Comparison of ENCODE assay signal across 15 cellular contexts in the genomic region with DNA sequence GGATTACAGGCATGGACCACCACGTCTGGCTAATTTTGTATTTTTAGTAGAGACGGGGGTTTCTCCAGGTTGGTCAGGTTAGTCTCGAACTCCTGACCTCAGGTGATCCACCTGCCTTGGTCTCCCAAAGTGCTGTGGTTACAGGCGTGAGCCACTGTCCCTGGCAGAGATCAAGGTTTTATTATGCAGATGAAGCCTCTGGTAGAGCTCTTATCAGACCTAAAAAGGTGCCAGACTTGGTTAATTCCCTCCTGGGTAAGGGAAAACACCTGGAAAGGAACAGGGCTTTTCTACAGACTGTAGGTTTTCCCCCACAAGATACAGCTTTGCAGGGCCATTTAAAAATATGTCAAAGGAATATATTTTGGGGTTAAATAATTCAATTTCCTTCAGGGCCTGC.
"Had no signal": no experiment of that assay in that cellular context is flagged by ENCODE, and none has a peak within 500 bp of the region (broad histone marks: within the 10 kb centered on the region; RNA-seq: fewer than 3 reads in every experiment).

No MANE protein-coding gene starts in this region.

- H3K9me3 ChIP-seq: lower lobe of right lung, sigmoid colon, SJCRH30 had no signal

- H3K27me3 Mint-ChIP-seq: central memory CD8-positive, alpha-beta T cell; stimulated activated naive CD8-positive, alpha-beta T cell treated with anti-CD3 and anti-CD28 coated beads, Interleukin-15, amount 100 ng/mL, for 72 hours had no signal

- H3K9me3 Mint-ChIP-seq: activated CD4-positive, alpha-beta memory T cell treated with anti-CD3 and anti-CD28 coated beads, Interleukin-2, amount 10 ng/mL, durations not matched to agents 7 days and 5 days; central memory CD8-positive, alpha-beta T cell; natural killer cell treated with Interleukin-12 subunit alpha and Interleukin-12 subunit beta and Interleukin-15 and Interleukin-18, amount 100 ng/mL, for 72 hours; stimulated activated naive CD8-positive, alpha-beta T cell treated with anti-CD3 and anti-CD28 coated beads, Interleukin-15, amount 100 ng/mL, for 72 hours; T-helper 2 cell treated with Interferon-gamma antibody and Interleukin-4, amounts not matched to agents 5 μg/mL and 100 μg/mL, for 36 hours had no signal

- H3K27me3 ChIP-seq: sigmoid colon, SJCRH30 had no signal

- DNase-seq: activated CD4-positive, alpha-beta memory T cell treated with anti-CD3 and anti-CD28 coated beads, Interleukin-2, amount 10 ng/mL, durations not matched to agents 7 days and 5 days; activated gamma-delta T cell treated with Interleukin-2 at 50 U/mL for 16 hours; activated T-cell treated with anti-CD3 and anti-CD28 coated beads, Interleukin-2, amount 50 U/mL, for 48 hours; dermis blood vessel endothelial cell; erythroblast; lower lobe of right lung; sigmoid colon; SJCRH30; stimulated activated CD4-positive, alpha-beta T cell treated with anti-CD3 and anti-CD28 coated beads, Interleukin-4, amount 100 ng/mL, for 1 hour; stimulated activated CD8-positive, alpha-beta memory T cell treated with anti-CD3 and anti-CD28 coated beads, Interleukin-4, amount 100 ng/mL, for 48 hours; stimulated activated naive CD8-positive, alpha-beta T cell treated with anti-CD3 and anti-CD28 coated beads, Interleukin-15, amount 100 ng/mL, for 72 hours; SW 1271 had no signal

- H3K27ac ChIP-seq: lower lobe of right lung, sigmoid colon, SJCRH30 had no signal

- H3K27ac Mint-ChIP-seq: stimulated activated naive CD8-positive, alpha-beta T cell treated with anti-CD3 and anti-CD28 coated beads, Interleukin-15, amount 100 ng/mL, for 72 hours; T-helper 2 cell treated with Interferon-gamma antibody and Interleukin-4, amounts not matched to agents 5 μg/mL and 100 μg/mL, for 36 hours had no signal

- H3K4me3 ChIP-seq: lower lobe of right lung, sigmoid colon, SJCRH30 had no signal

- ATAC-seq: lower lobe of right lung; natural killer cell treated with Interleukin-12 subunit alpha and Interleukin-12 subunit beta and Interleukin-15 and Interleukin-18, amount 100 ng/mL, for 72 hours; stimulated activated naive CD8-positive, alpha-beta T cell treated with anti-CD3 and anti-CD28 coated beads, Interleukin-15, amount 100 ng/mL, for 72 hours had no signal

- H3K36me3 ChIP-seq: lower lobe of right lung, sigmoid colon, SJCRH30 had no signal
